8 cellular contexts compared by ENCODE assay signal in the genomic region with DNA sequence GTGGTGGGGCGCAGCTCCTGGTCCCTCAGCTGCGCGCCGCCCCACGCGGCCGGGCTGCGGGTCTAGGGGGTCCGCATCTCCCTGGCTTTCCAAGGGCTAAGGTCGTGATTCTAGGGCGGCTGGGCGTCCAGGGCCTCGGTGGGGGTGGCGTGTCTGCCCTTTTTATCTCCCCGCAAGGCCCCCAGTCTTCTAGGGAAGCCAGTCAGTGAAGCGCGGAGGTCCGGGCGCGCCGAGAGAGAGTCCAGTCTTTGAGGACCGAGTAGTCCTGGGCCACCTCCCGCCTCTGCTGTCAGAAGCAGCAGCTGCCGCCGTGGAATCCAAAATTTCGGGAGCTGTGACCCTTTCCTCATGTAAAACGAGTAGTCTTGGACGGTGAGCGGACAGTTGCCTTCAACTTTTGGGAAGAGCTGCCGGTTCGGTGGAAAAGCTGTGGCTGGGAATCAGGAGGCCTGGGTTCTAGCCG. TPM values are rescaled to one million over a fixed set of nuclear protein-coding genes. Genes with fewer than 3 reads are reported as not detected.
DNase-seq lines count a peak whose midpoint lies in the region; ATAC-seq and TF ChIP-seq lines count a peak whose summit lies in the region.
"Not testable (repeated sequence)": the region's sequence is repeated elsewhere in the genome, so short reads cannot be mapped to it uniquely, and the experiment has no call there.

No MANE protein-coding gene starts in this region.

- H3K27me3 ChIP-seq in BE2C; lower lobe of right lung (ENCODE audit: low read depth); skeletal muscle satellite cell (ENCODE audit: control insufficient read depth, insufficient read depth, low read length): not testable (repeated sequence)
- H3K27me3 ChIP-seq in esophagus squamous epithelium = peaks cover 0 to 13% (median 0%) of the 10 kb centered on the region in 4 donors

- peak overlapping the region; percentile 88 for H3K4me2 ChIP-seq in skeletal muscle satellite cell (ENCODE audit: low read length)

- TF ChIP-seq CTCF in BE2C (IDR thresholded peaks at IDR 0.05; ENCODE audit: low read depth, low read length); esophagus squamous epithelium (IDR thresholded peaks at IDR 0.05); lower lobe of right lung (IDR thresholded peaks at IDR 0.05): not testable (repeated sequence)

- H3K27me3 Mint-ChIP-seq in activated naive CD8-positive, alpha-beta T cell = not testable (repeated sequence)

- not testable (repeated sequence) for TF ChIP-seq POLR2A in esophagus squamous epithelium (IDR thresholded peaks at IDR 0.05)

- H3K36me3 ChIP-seq in BE2C; esophagus squamous epithelium; lower lobe of right lung; skeletal muscle satellite cell (ENCODE audit: insufficient read depth, low read length): not testable (repeated sequence)

- H3K4me3 ChIP-seq in BE2C (ENCODE audit: low read depth, low read length) = peak overlapping the region; percentile 93
- peak overlapping the region; percentile 75 to 97 (median 96) for H3K4me3 ChIP-seq in esophagus squamous epithelium
- H3K4me3 ChIP-seq in lower lobe of right lung = peak overlapping the region; percentile 87
- peak overlapping the region; percentile 86 for H3K4me3 ChIP-seq in skeletal muscle satellite cell (ENCODE audit: low read length)

- peak overlapping the region; percentile 92 for H3K9ac ChIP-seq in skeletal muscle satellite cell (ENCODE audit: low read depth, low read length)

- not testable (repeated sequence) for H3K9me3 Mint-ChIP-seq in activated naive CD8-positive, alpha-beta T cell (ENCODE audit: low read depth)

- peaks cover 11% of the 10 kb centered on the region for H3K36me3 Mint-ChIP-seq in activated naive CD8-positive, alpha-beta T cell

- H3K27ac ChIP-seq in esophagus squamous epithelium (peak overlapping the region; percentile 86 to 94 (median 90)), lower lobe of right lung (peak overlapping the region; percentile 91)

- H3K4me1 ChIP-seq in BE2C = peaks cover 12% of the 10 kb centered on the region
- H3K4me1 ChIP-seq in esophagus squamous epithelium = peaks cover 0 to 38% (median 4%) of the 10 kb centered on the region in 3 donors
- peaks cover 20% of the 10 kb centered on the region for H3K4me1 ChIP-seq in lower lobe of right lung
- not testable (repeated sequence) for H3K4me1 ChIP-seq in skeletal muscle satellite cell (ENCODE audit: control insufficient read depth, insufficient read depth, low read length)

- WGBS in esophagus squamous epithelium, 2 donors = 2 to 6% methylated on average over 9 of the region's 32 CpGs

- peak overlapping the region; percentile 96 for H3K27ac Mint-ChIP-seq in activated naive CD8-positive, alpha-beta T cell

- DNase-seq in BE2C; esophagus squamous epithelium (lab: John Stamatoyannopoulos, UW): not testable (repeated sequence)
- DNase-seq in OCI-M1 (lab: John Stamatoyannopoulos, UW) (peak; percentile 62), lower lobe of right lung (peak; percentile 63)

- ATAC-seq in GM19467 (IDR thresholded peaks at IDR 0.05; ENCODE audit: unreplicated experiment) = peak; percentile 5
- ATAC-seq in HG03103 (IDR thresholded peaks at IDR 0.05; ENCODE audit: low read depth, unreplicated experiment) = peak; percentile 6
- ATAC-seq in lower lobe of right lung = peak; percentile 66 to 67

- intact Hi-C loops in esophagus squamous epithelium (cut with DNase I) = loop anchor here (5.0 kb wide), 1 partner anchor 37 kb away; no protein-coding TSS in a partner anchor
- intact Hi-C loops in lower lobe of right lung (cut with DNase I) = not testable (repeated sequence)

- not testable (repeated sequence) for H3K9me3 ChIP-seq in BE2C; esophagus squamous epithelium; lower lobe of right lung; skeletal muscle satellite cell (replicated peaks; ENCODE audit: low read length)

- peaks cover 45% of the 10 kb centered on the region for H3K4me1 Mint-ChIP-seq in activated naive CD8-positive, alpha-beta T cell (ENCODE audit: low read depth)

- peak overlapping the region; percentile 91 for H3K4me3 Mint-ChIP-seq in activated naive CD8-positive, alpha-beta T cell

RNA-seq across cellular contexts. Expression of a gene that starts 40.2 kb away (rescaled TPM):
- polyA plus RNA-seq in BE2C (2012; ENCODE audit: insufficient read depth, insufficient read length, low read depth) = 24.3 TPM
- total RNA-seq in esophagus squamous epithelium (10 to 100 TPM in 3 of 4 donors, 1 to 10 TPM in 1; 6.1 to 21.6 (median 13.0) TPM), lower lobe of right lung (20.4 TPM)
- 15.7 and 20.8 TPM in 2 replicates for total RNA-seq in skeletal muscle satellite cell (2012; rRNA removed)

RNA-seq across cellular contexts. Expression of a gene that starts 46.1 kb away (rescaled TPM):
- polyA plus RNA-seq in BE2C (2012; ENCODE audit: insufficient read depth, insufficient read length, low read depth) = 13.1 TPM
- total RNA-seq in esophagus squamous epithelium (under 1 TPM in 2 of 4 donors, not detected in 2; under 0.01 to 0.29 TPM), lower lobe of right lung (0.18 TPM)
- not detected in 2 replicates for total RNA-seq in skeletal muscle satellite cell (2012; rRNA removed)

Comparison
In these comparisons a context has a peak if more than half of its experiments do, and no peak if none do; other contexts are left out.
1. ATAC-seq: peak in every context shown above with its lines; median percentile 66 in lower lobe of right lung; 6 in HG03103; 5 in GM19467.